In the genomic region with DNA sequence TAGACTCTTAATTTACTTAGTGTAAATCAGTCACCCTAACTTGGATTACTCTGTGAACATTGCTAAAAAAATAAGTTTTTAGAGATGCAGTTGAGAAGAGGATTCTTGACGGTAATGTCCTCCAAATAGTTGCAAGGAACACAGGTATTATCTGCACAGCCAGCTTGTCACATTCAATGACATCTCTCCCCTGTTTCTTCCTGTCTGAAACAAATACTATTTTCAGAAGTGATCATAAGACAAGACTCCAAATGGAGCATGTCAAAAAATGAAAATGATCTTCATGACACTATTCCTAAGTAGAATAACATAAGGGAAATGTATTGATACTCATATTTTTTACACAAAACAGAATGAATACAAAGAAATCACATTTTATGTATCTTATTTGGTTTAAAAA, we compare ENCODE assay signal across 7 cellular contexts.
"Had no signal": no experiment of that assay in that cellular context is flagged by ENCODE, and none has a peak within 500 bp of the region (broad histone marks: within the 10 kb centered on the region; RNA-seq: fewer than 3 reads in every experiment).

No MANE protein-coding gene starts in this region.

- ATAC-seq: HepG2, K562 had no signal

- H3K27ac ChIP-seq: HL-60 had no signal

- H3K4me3 ChIP-seq: K562 had no signal

- FAIRE-seq: HepG2, HTR-8/SVneo, K562 had no signal

- DNase-seq: IMR-90, KBM-7, KG1 had no signal
